In genomic region chrX:65920620-65921019, GRCh38 we compare ENCODE assay signal across 1 cellular context.
TF ChIP-seq lines count a peak whose summit lies in the region.

No MANE protein-coding gene starts in this region.

TF ChIP-seq in WTC11, 78 proteins besides CTCF, POLR2A, EP300 and RAD21 (continued from another document):
- TF ChIP-seq STAT6 (CRISPR knock-in tag; conservative IDR thresholded peaks at IDR 0.05; ENCODE audit: low read depth) (no peak), SP1 (CRISPR knock-in tag; conservative IDR thresholded peaks at IDR 0.05) (no peak), SMAD3 (CRISPR knock-in tag; IDR thresholded peaks at IDR 0.05; ENCODE audit: borderline replicate concordance) (no peak), TEAD4 (CRISPR knock-in tag; IDR thresholded peaks at IDR 0.05) (no peak), ZNF317 (CRISPR knock-in tag; IDR thresholded peaks at IDR 0.05; ENCODE audit: borderline replicate concordance, low read depth) (no peak)
- TF ChIP-seq, protein P1, sequence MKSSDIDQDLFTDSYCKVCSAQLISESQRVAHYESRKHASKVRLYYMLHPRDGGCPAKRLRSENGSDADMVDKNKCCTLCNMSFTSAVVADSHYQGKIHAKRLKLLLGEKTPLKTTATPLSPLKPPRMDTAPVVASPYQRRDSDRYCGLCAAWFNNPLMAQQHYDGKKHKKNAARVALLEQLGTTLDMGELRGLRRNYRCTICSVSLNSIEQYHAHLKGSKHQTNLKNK (CRISPR knock-in tag; IDR thresholded peaks at IDR 0.05) = no peak
